ENCODE assay signal across 8 cellular contexts in genomic region chr1:21651214-21652042, GRCh38.
DNase-seq lines count a peak whose midpoint lies in the region; ATAC-seq and TF ChIP-seq lines count a peak whose summit lies in the region.

No MANE protein-coding gene starts in this region.

- no peaks in the 10 kb centered on the region for H3K9me2 ChIP-seq in MM.1S (replicated peaks; ENCODE audit: insufficient read depth, low read length)

- no peak overlapping the region for H3K27ac ChIP-seq in MM.1S (ENCODE audit: low read length)

- no peaks in the 10 kb centered on the region for H3K4me1 ChIP-seq in MM.1S (ENCODE audit: low read length)

- H3K4me3 ChIP-seq in astrocyte of the spinal cord (ENCODE audit: low read depth, low read length) (peak overlapping the region; percentile 27), iPS-18c (ENCODE audit: insufficient read depth, low read depth, low read length) (peak overlapping the region; percentile 57), MM.1S (ENCODE audit: low read length) (no peak overlapping the region)

- H3K9ac ChIP-seq in MM.1S (ENCODE audit: low read length) = no peak overlapping the region

- DNase-seq in NCI-H1417 (lab: John Stamatoyannopoulos, UW) = peak; percentile 58 to 67 (median 59)
- no peak for DNase-seq in NCI-H1417 treated with DMSO at 0.1 percent for 48 hours (lab: John Stamatoyannopoulos, UW)
- peak; percentile 70 for DNase-seq in RPMI8226
- no peak for DNase-seq in astrocyte of the spinal cord (ENCODE audit: low read depth, low spot score)
- DNase-seq in stimulated activated CD4-positive, alpha-beta T cell treated with anti-CD3 and anti-CD28 coated beads, Interleukin-2, amount 100 ng/mL, for 24 hours = peak; percentile 42 to 59
- no peak for DNase-seq in MM.1S

- peaks cover 51% of the 10 kb centered on the region for H3K27me3 ChIP-seq in MM.1S (replicated peaks; ENCODE audit: insufficient read depth, low read length)

- H3K4me2 ChIP-seq in MM.1S (ENCODE audit: low read depth, low read length) = no peak overlapping the region

- in situ Hi-C loops in astrocyte of the spinal cord (cut with HindIII; ENCODE audit: low sequenced_read_pairs) = no loop called here

- ATAC-seq in HG03565 (IDR thresholded peaks at IDR 0.05; ENCODE audit: unreplicated experiment) = no peak

- H3K36me3 ChIP-seq in MM.1S (replicated peaks; ENCODE audit: insufficient read depth, low read length) = no peaks in the 10 kb centered on the region

- no peaks in the 10 kb centered on the region for H4K20me1 ChIP-seq in MM.1S (ENCODE audit: insufficient read depth, low read length)

- TF ChIP-seq CTCF in astrocyte of the spinal cord (IDR thresholded peaks at IDR 0.05; ENCODE audit: low read depth, low read length) = no peak
- no peak for TF ChIP-seq CTCF in MM.1S (IDR thresholded peaks at IDR 0.05; ENCODE audit: low read length)

- H3K9me3 ChIP-seq in iPS-18c (ENCODE audit: control insufficient read depth, insufficient read depth, low read length) = no peaks in the 10 kb centered on the region
- no peaks in the 10 kb centered on the region for H3K9me3 ChIP-seq in MM.1S (replicated peaks; ENCODE audit: insufficient read depth, low read length)

- H2AFZ ChIP-seq in MM.1S (ENCODE audit: low read length) = no peak overlapping the region

- H3F3A ChIP-seq in MM.1S (ENCODE audit: insufficient read depth, low read length) = no peaks in the 10 kb centered on the region

- no peaks in the 10 kb centered on the region for H3K79me2 ChIP-seq in MM.1S (ENCODE audit: low read length)

Comparison
In these comparisons a context has a peak if more than half of its experiments do, and no peak if none do; other contexts are left out.
1. DNase-seq: peak in NCI-H1417 (3 of 3), RPMI8226 (single experiment) and stimulated activated CD4-positive, alpha-beta T cell treated with anti-CD3 and anti-CD28 coated beads, Interleukin-2, amount 100 ng/mL, for 24 hours (2 of 2); none in NCI-H1417 treated with DMSO at 0.1 percent for 48 hours (single experiment), astrocyte of the spinal cord (single experiment) and MM.1S (single experiment).